In genomic region chr19:49359851-49360845, GRCh38 we compare ENCODE assay signal across 15 cellular contexts. TPM values are rescaled to one million over a fixed set of nuclear protein-coding genes. Genes with fewer than 3 reads are reported as not detected.
A peak's percentile ranks its signal among the peaks of the same experiment; 100 is the strongest.
DNase-seq lines count a peak whose midpoint lies in the region; ATAC-seq and TF ChIP-seq lines count a peak whose summit lies in the region.
"Had no signal": no experiment of that assay in that cellular context is flagged by ENCODE, and none has a peak within 500 bp of the region (broad histone marks: within the 10 kb centered on the region; RNA-seq: fewer than 3 reads in every experiment).

No MANE protein-coding gene starts in this region.

- H3K36me3 ChIP-seq in left ventricle myocardium inferior, result peaks cover 32% of the 10 kb centered on the region
- peaks cover 0 to 34% (median 16%) of the 10 kb centered on the region in 9 donors for H3K36me3 ChIP-seq in heart right ventricle
- peaks cover 0 to 26% (median 18%) of the 10 kb centered on the region in 4 donors for H3K36me3 ChIP-seq in upper lobe of left lung

- no peaks in the 10 kb centered on the region for H3K9me3 Mint-ChIP-seq in naive B cell
- H3K9me3 Mint-ChIP-seq: T-cell had no signal

- H3K36me3 Mint-ChIP-seq in naive B cell, result no peaks in the 10 kb centered on the region
- H3K36me3 Mint-ChIP-seq: T-cell had no signal

- TF ChIP-seq EP300 in upper lobe of left lung (IDR thresholded peaks at IDR 0.05), result no peak

- H3K4me1 Mint-ChIP-seq in naive B cell, result peaks cover 25 to 70% (median 48%) of the 10 kb centered on the region in 3 donors

- H3K4me1 ChIP-seq in left ventricle myocardium inferior (peaks cover 51% of the 10 kb centered on the region), heart right ventricle (peaks cover 0 to 50% (median 27%) of the 10 kb centered on the region in 9 donors), upper lobe of left lung (peaks cover 29 to 61% (median 46%) of the 10 kb centered on the region in 4 donors)

- intact Hi-C loops in left ventricle myocardium inferior (cut with micrococcal nuclease), result no loop called here
- intact Hi-C loops in heart right ventricle (cut with DNase I), result loop anchor here in 1 of 10 donors (5.0 kb wide), 1 partner anchor 488 kb away; the partner anchor contains the start of gene PPP1R15A

- ATAC-seq in heart right ventricle, result no peak
- peak; percentile 24 to 35 for ATAC-seq in naive B cell (ENCODE audit: low read depth in 2 of 2)
- ATAC-seq in upper lobe of left lung (ENCODE audit: low FRiP score in 2 of 2), result no peak
- ATAC-seq in HG02571 (IDR thresholded peaks at IDR 0.05; ENCODE audit: unreplicated experiment), result no peak
- ATAC-seq: stimulated activated naive CD8-positive, alpha-beta T cell treated with anti-CD3 and anti-CD28 coated beads, Interleukin-15, Interleukin-2, amounts not matched to agents 100 U/mL and 50 U/mL, for 24 hours; T-cell had no signal

- H3K4me3 Mint-ChIP-seq in naive B cell, result peak overlapping the region in 3 of 8 donors; percentile 83 to 92 (median 86)

- TF ChIP-seq CTCF in left ventricle myocardium inferior (IDR thresholded peaks at IDR 0.05; ENCODE audit: borderline replicate concordance) (no peak), heart right ventricle (IDR thresholded peaks at IDR 0.05) (no peak), coronary artery (IDR thresholded peaks at IDR 0.05) (no peak), upper lobe of left lung (IDR thresholded peaks at IDR 0.05) (no peak)

- H3K27me3 Mint-ChIP-seq in naive B cell, result no peaks in the 10 kb centered on the region

- H3K27me3 ChIP-seq in left ventricle myocardium inferior (ENCODE audit: low read depth) (no peaks in the 10 kb centered on the region), heart right ventricle (peaks cover 0 to 31% (median 0%) of the 10 kb centered on the region in 7 donors), upper lobe of left lung (peaks cover 0 to 4% (median 0%) of the 10 kb centered on the region in 4 donors)

- H3K9me3 ChIP-seq in left ventricle myocardium inferior (replicated peaks) (no peaks in the 10 kb centered on the region), heart right ventricle (no peaks in the 10 kb centered on the region), upper lobe of left lung (no peaks in the 10 kb centered on the region)

- no peak for TF ChIP-seq POLR2A in upper lobe of left lung (IDR thresholded peaks at IDR 0.05)

- no peak overlapping the region for H3K4me3 ChIP-seq in left ventricle myocardium inferior
- H3K4me3 ChIP-seq in heart right ventricle, result no peak overlapping the region
- H3K4me3 ChIP-seq in coronary artery, result no peak overlapping the region
- peak overlapping the region in 1 of 4 donors; percentile 90 for H3K4me3 ChIP-seq in upper lobe of left lung

- WGBS in heart right ventricle, 2 donors, result 79 to 81% methylated on average over 17 of the region's 17 CpGs
- WGBS in upper lobe of left lung, 2 donors, result 57 to 75% methylated on average over 8 to 17 of the region's 17 CpGs

- H3K27ac Mint-ChIP-seq in naive B cell, result peak overlapping the region in 5 of 6 donors; percentile 57 to 98 (median 85)
- H3K27ac Mint-ChIP-seq: T-cell had no signal

- no peak for DNase-seq in left ventricle myocardium inferior
- no peak for DNase-seq in heart right ventricle
- DNase-seq in coronary artery (ENCODE audit: low spot score), result no peak
- peak; percentile 46 for DNase-seq in naive B cell
- DNase-seq in upper lobe of left lung, result peak in 1 of 2 donors; percentile 71
- DNase-seq in midbrain (lab: John Stamatoyannopoulos, UW), result no peak
- DNase-seq in effector CD4-positive, alpha-beta T cell, result no peak
- DNase-seq: aorta; NCI-H748 treated with DMSO at 0.1 percent for 48 hours; stimulated activated naive CD8-positive, alpha-beta T cell treated with anti-CD3 and anti-CD28 coated beads, Interleukin-15, Interleukin-2, amounts not matched to agents 100 U/mL and 50 U/mL, for 24 hours; T-cell had no signal

- H3K27ac ChIP-seq in left ventricle myocardium inferior (replicated peaks) (peak overlapping the region; percentile 23), heart right ventricle (peak overlapping the region in 4 of 10 donors; percentile 30 to 47 (median 42)), coronary artery (peak overlapping the region; percentile 45 to 91), upper lobe of left lung (peak overlapping the region; percentile 89 to 96 (median 94))

RNA-seq across cellular contexts. Expression of gene TEAD2, which starts 2.1 kb away (rescaled TPM):
- 44.1 TPM for total RNA-seq in left ventricle myocardium inferior
- 10 to 100 TPM; 34.1 to 67.8 (median 45.1) TPM for total RNA-seq in heart right ventricle
- polyA plus RNA-seq in heart right ventricle, result 10 to 100 TPM; 43.5 to 50.5 TPM
- 1 to 10 TPM in 5 of 6 donors, under 1 TPM in 1; 0.80 to 5.4 (median 3.0) TPM for polyA plus RNA-seq in naive B cell (ENCODE audit: low read depth in 6 of 6)
- 10 to 100 TPM; 13.6 to 38.0 (median 20.5) TPM for total RNA-seq in upper lobe of left lung

RNA-seq across cellular contexts. Expression of gene DKKL1, which starts 3.5 kb away (rescaled TPM):
- total RNA-seq in left ventricle myocardium inferior (not detected), heart right ventricle (under 1 TPM in 3 of 10 donors, not detected in 7; 0.22 to 0.54 (median 0.26) TPM), upper lobe of left lung (under 1 TPM in 3 of 6 donors, not detected in 3; 0.40 to 0.69 (median 0.61) TPM)
- polyA plus RNA-seq in heart right ventricle (under 1 TPM in 1 of 2 donors, not detected in 1; 0.20 TPM), naive B cell (ENCODE audit: low read depth in 6 of 6) (1 to 10 TPM in 1 of 6 donors, under 1 TPM in 2, not detected in 3; 0.55 to 2.8 (median 0.82) TPM)
- total RNA-seq: fibroblast of lung, mesenteric fat pad, T-cell had no signal
- polyA plus RNA-seq: aorta had no signal

RNA-seq across cellular contexts. Expression of gene CD37, which starts 24.9 kb away (rescaled TPM):
- total RNA-seq in left ventricle myocardium inferior, result 3.7 TPM
- 10 to 100 TPM in 2 of 10 donors, 1 to 10 TPM in 8; 2.0 to 34.2 (median 3.9) TPM for total RNA-seq in heart right ventricle
- polyA plus RNA-seq in heart right ventricle, result 1 to 10 TPM; 2.3 to 3.5 TPM
- 1,000 to 10,000 TPM in 1 of 6 donors, 100 to 1,000 TPM in 5; 672 to 1,032 (median 882) TPM for polyA plus RNA-seq in naive B cell (ENCODE audit: low read depth in 6 of 6)
- total RNA-seq in upper lobe of left lung, result 100 to 1,000 TPM in 4 of 6 donors, 10 to 100 TPM in 2; 63.5 to 156 (median 123) TPM
- total RNA-seq: fibroblast of lung, G401 had no signal
- polyA plus RNA-seq: fibroblast of lung had no signal

RNA-seq across cellular contexts. Expression of gene KASH5, which starts 27.9 kb away (rescaled TPM):
- total RNA-seq in left ventricle myocardium inferior (not detected), heart right ventricle (not detected), upper lobe of left lung (1 to 10 TPM in 3 of 6 donors, under 1 TPM in 1, not detected in 2; 0.61 to 6.9 (median 1.6) TPM)
- polyA plus RNA-seq in heart right ventricle (not detected), naive B cell (ENCODE audit: low read depth in 6 of 6) (not detected)
- total RNA-seq: aorta, fibroblast of lung, G401, mesenteric fat pad had no signal
- polyA plus RNA-seq: aorta, fibroblast of lung had no signal

RNA-seq across cellular contexts. Expression of gene SLC6A16, which starts 35.2 kb away (rescaled TPM):
- 1.1 TPM for total RNA-seq in left ventricle myocardium inferior
- 1 to 10 TPM in 2 of 10 donors, under 1 TPM in 8; 0.25 to 1.0 (median 0.77) TPM for total RNA-seq in heart right ventricle
- polyA plus RNA-seq in heart right ventricle, result 1 to 10 TPM in 1 of 2 donors, under 1 TPM in 1; 0.13 to 3.1 TPM
- polyA plus RNA-seq in naive B cell (ENCODE audit: low read depth in 6 of 6), result 10 to 100 TPM in 1 of 6 donors, 1 to 10 TPM in 5; 5.8 to 17.4 (median 8.4) TPM
- 1 to 10 TPM in 5 of 6 donors, under 1 TPM in 1; 0.44 to 4.2 (median 2.0) TPM for total RNA-seq in upper lobe of left lung
- total RNA-seq: G401 had no signal

Comparison
In these comparisons a context has a peak if more than half of its experiments do, and no peak if none do; other contexts are left out.
1. ATAC-seq: peak in naive B cell (2 of 2); none in heart right ventricle (0 of 8), upper lobe of left lung (0 of 2) and HG02571 (single experiment).